In the genomic region with DNA sequence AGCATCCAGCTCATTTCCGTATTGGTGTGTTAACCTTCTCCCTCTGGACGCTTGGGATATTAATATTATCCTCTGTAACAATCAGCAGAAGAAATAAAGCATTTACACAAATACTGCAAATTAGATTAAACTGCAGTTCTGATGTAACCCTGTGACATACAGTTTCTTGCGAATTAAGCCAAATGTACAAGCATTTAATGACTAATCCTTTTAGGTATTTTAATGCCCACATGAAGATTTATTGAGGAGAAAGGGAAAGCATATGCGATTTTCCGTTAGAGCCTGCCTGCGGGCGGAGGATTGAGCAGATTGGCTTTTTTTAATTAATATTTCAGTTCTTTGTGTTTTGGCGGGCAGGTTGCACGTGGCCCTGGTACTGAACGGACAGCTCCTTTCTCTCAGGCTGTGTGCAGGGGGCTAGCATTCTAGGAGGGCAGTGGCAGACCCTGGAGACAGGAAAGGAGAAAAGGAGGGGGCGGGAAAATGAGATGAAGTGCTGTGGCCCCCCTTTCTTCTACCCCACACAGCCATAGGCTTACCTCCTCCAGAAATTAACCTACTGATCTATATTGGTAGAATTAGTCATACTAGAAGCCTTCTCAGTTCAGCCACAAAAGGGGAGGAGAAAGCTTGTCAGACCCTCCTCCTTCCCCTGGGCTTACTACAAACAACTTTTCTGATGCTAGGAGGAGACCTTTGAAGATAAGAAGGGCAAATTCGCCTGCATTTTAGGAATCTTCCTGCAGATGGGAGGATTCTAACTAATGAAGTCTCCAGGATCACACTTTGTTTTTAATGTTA, we compare ENCODE assay signal across 1 cellular context.
TF ChIP-seq lines count a peak whose summit lies in the region.

No MANE protein-coding gene starts in this region.

TF ChIP-seq in K562, 482 proteins besides CTCF, POLR2A, EP300 and RAD21:
- no peak for TF ChIP-seq FOXP1 (CRISPR knock-in tag; IDR thresholded peaks at IDR 0.05)
- no peak for TF ChIP-seq NFIX (CRISPR knock-in tag; IDR thresholded peaks at IDR 0.05; ENCODE audit: low read depth)
- no peak for TF ChIP-seq CHD7 (IDR thresholded peaks at IDR 0.05; ENCODE audit: low read depth, low read length)
- TF ChIP-seq, protein P1, sequence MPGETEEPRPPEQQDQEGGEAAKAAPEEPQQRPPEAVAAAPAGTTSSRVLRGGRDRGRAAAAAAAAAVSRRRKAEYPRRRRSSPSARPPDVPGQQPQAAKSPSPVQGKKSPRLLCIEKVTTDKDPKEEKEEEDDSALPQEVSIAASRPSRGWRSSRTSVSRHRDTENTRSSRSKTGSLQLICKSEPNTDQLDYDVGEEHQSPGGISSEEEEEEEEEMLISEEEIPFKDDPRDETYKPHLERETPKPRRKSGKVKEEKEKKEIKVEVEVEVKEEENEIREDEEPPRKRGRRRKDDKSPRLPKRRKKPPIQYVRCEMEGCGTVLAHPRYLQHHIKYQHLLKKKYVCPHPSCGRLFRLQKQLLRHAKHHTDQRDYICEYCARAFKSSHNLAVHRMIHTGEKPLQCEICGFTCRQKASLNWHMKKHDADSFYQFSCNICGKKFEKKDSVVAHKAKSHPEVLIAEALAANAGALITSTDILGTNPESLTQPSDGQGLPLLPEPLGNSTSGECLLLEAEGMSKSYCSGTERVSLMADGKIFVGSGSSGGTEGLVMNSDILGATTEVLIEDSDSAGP (CRISPR knock-in tag; IDR thresholded peaks at IDR 0.05): no peak
- 0 out of 2 replicates have a peak, but pooled peaks have one; percentile 15 for TF ChIP-seq EHMT2 (IDR thresholded peaks at IDR 0.05)
- TF ChIP-seq POLR2AphosphoS5 (IDR thresholded peaks at IDR 0.05; ENCODE audit: control insufficient read depth, insufficient read depth, low read depth, low read length): no peak
- TF ChIP-seq MECOM (CRISPR knock-in tag; IDR thresholded peaks at IDR 0.05): no peak
- no peak for TF ChIP-seq FOXJ3 (CRISPR knock-in tag; IDR thresholded peaks at IDR 0.05)
- TF ChIP-seq ZNF184 (CRISPR knock-in tag; IDR thresholded peaks at IDR 0.05): no peak
- TF ChIP-seq E2F6 (IDR thresholded peaks at IDR 0.05; ENCODE audit: borderline replicate concordance in 1 of 2, extremely low read depth in 1 of 2, insufficient read depth in 1 of 2, insufficient read length in 1 of 2, low read depth in 1 of 2, low read length in 1 of 2, poor library complexity in 1 of 2, severe bottlenecking in 1 of 2): peak in 1 of 2 experiments; percentile 62
- TF ChIP-seq PTTG1 (tag; IDR thresholded peaks at IDR 0.05; ENCODE audit: low read depth): no peak
- no peak for TF ChIP-seq SAP30 (IDR thresholded peaks at IDR 0.05; ENCODE audit: borderline replicate concordance, insufficient read depth, low read depth, low read length, poor library complexity, severe bottlenecking)
- TF ChIP-seq ZKSCAN8 (CRISPR knock-in tag; IDR thresholded peaks at IDR 0.05): no peak
- no peak for TF ChIP-seq FOXJ2 (tag; IDR thresholded peaks at IDR 0.05)
- TF ChIP-seq U2AF2 (optimal IDR thresholded peaks at IDR 0.05; ENCODE audit: low read depth, low read length): no peak
- no peak for TF ChIP-seq HLTF (IDR thresholded peaks at IDR 0.05)
- no peak for TF ChIP-seq TRIM28 (IDR thresholded peaks at IDR 0.05)
- TF ChIP-seq THAP7 (CRISPR knock-in tag; IDR thresholded peaks at IDR 0.05): no peak
- no peak for TF ChIP-seq SP2 (IDR thresholded peaks at IDR 0.05; ENCODE audit: extremely low read depth, low read depth, low read length, poor library complexity, severe bottlenecking)
- no peak for TF ChIP-seq TEAD4 (IDR thresholded peaks at IDR 0.05; ENCODE audit: low read length)
- TF ChIP-seq TEAD4 (CRISPR knock-in tag; IDR thresholded peaks at IDR 0.05; ENCODE audit: borderline replicate concordance): no peak
- no peak for TF ChIP-seq RBBP5 (IDR thresholded peaks at IDR 0.05; ENCODE audit: borderline replicate concordance, insufficient read depth, low read length, poor library complexity, severe bottlenecking)
- TF ChIP-seq, protein P2, sequence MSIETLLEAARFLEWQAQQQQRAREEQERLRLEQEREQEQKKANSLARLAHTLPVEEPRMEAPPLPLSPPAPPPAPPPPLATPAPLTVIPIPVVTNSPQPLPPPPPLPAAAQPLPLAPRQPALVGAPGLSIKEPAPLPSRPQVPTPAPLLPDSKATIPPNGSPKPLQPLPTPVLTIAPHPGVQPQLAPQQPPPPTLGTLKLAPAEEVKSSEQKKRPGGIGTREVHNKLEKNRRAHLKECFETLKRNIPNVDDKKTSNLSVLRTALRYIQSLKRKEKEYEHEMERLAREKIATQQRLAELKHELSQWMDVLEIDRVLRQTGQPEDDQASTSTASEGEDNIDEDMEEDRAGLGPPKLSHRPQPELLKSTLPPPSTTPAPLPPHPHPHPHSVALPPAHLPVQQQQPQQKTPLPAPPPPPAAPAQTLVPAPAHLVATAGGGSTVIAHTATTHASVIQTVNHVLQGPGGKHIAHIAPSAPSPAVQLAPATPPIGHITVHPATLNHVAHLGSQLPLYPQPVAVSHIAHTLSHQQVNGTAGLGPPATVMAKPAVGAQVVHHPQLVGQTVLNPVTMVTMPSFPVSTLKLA (conservative IDR thresholded peaks at IDR 0.05): peak; percentile 20 to 58; a peak in 2 of 4 replicates
- no peak for TF ChIP-seq CREB1 (IDR thresholded peaks at IDR 0.05)
- TF ChIP-seq CREB1 (CRISPR knock-in tag; IDR thresholded peaks at IDR 0.05): no peak
- no peak for TF ChIP-seq STAT5A (IDR thresholded peaks at IDR 0.05; ENCODE audit: borderline replicate concordance, low read length)
- no peak for TF ChIP-seq POLR2H (tag; IDR thresholded peaks at IDR 0.05; ENCODE audit: low read depth)
- TF ChIP-seq ZNF717 (CRISPR knock-in tag; IDR thresholded peaks at IDR 0.05): no peak
- no peak for TF ChIP-seq HSF4 (CRISPR knock-in tag; IDR thresholded peaks at IDR 0.05; ENCODE audit: borderline replicate concordance)
- TF ChIP-seq ZNF24 (IDR thresholded peaks at IDR 0.05): no peak
- TF ChIP-seq L3MBTL2 (IDR thresholded peaks at IDR 0.05): peak; percentile 23; the same call in 1 of the 2 replicates
- TF ChIP-seq, protein P3, sequence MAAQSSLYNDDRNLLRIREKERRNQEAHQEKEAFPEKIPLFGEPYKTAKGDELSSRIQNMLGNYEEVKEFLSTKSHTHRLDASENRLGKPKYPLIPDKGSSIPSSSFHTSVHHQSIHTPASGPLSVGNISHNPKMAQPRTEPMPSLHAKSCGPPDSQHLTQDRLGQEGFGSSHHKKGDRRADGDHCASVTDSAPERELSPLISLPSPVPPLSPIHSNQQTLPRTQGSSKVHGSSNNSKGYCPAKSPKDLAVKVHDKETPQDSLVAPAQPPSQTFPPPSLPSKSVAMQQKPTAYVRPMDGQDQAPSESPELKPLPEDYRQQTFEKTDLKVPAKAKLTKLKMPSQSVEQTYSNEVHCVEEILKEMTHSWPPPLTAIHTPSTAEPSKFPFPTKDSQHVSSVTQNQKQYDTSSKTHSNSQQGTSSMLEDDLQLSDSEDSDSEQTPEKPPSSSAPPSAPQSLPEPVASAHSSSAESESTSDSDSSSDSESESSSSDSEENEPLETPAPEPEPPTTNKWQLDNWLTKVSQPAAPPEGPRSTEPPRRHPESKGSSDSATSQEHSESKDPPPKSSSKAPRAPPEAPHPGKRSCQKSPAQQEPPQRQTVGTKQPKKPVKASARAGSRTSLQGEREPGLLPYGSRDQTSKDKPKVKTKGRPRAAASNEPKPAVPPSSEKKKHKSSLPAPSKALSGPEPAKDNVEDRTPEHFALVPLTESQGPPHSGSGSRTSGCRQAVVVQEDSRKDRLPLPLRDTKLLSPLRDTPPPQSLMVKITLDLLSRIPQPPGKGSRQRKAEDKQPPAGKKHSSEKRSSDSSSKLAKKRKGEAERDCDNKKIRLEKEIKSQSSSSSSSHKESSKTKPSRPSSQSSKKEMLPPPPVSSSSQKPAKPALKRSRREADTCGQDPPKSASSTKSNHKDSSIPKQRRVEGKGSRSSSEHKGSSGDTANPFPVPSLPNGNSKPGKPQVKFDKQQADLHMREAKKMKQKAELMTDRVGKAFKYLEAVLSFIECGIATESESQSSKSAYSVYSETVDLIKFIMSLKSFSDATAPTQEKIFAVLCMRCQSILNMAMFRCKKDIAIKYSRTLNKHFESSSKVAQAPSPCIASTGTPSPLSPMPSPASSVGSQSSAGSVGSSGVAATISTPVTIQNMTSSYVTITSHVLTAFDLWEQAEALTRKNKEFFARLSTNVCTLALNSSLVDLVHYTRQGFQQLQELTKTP (IDR thresholded peaks at IDR 0.05; ENCODE audit: low read depth in 1 of 2, partially characterized antibody in 2 of 2): no peak
- no peak for TF ChIP-seq ERF (CRISPR knock-in tag; IDR thresholded peaks at IDR 0.05)
- TF ChIP-seq KAT2B (IDR thresholded peaks at IDR 0.05; ENCODE audit: low read depth, low read length): no peak
- no peak for TF ChIP-seq SREBF2 (CRISPR knock-in tag; IDR thresholded peaks at IDR 0.05)
TF ChIP-seq in K562: peak in this region for 4.
